ENCODE assay signal across 1 cellular context in genomic region chr12:8819676-8819980, GRCh38.
TF ChIP-seq lines count a peak whose summit lies in the region.

No MANE protein-coding gene starts in this region.

TF ChIP-seq in SK-N-SH, 30 proteins besides CTCF, POLR2A, EP300 and RAD21 (continued from another document):
- TF ChIP-seq PBX3 (IDR thresholded peaks at IDR 0.05): no peak
- TF ChIP-seq FOXJ3 (CRISPR knock-in tag; IDR thresholded peaks at IDR 0.05): no peak
- no peak for TF ChIP-seq NRF1 (IDR thresholded peaks at IDR 0.05; ENCODE audit: low read depth, low read length)
- TF ChIP-seq TAF1 (IDR thresholded peaks at IDR 0.05; ENCODE audit: borderline replicate concordance, low read depth, low read length): no peak
- no peak for TF ChIP-seq ELF1 (IDR thresholded peaks at IDR 0.05)
- TF ChIP-seq RCOR1 (IDR thresholded peaks at IDR 0.05; ENCODE audit: low read length): no peak
- TF ChIP-seq SIN3A (IDR thresholded peaks at IDR 0.05; ENCODE audit: borderline replicate concordance, low read depth, low read length): no peak
- TF ChIP-seq, protein P1, sequence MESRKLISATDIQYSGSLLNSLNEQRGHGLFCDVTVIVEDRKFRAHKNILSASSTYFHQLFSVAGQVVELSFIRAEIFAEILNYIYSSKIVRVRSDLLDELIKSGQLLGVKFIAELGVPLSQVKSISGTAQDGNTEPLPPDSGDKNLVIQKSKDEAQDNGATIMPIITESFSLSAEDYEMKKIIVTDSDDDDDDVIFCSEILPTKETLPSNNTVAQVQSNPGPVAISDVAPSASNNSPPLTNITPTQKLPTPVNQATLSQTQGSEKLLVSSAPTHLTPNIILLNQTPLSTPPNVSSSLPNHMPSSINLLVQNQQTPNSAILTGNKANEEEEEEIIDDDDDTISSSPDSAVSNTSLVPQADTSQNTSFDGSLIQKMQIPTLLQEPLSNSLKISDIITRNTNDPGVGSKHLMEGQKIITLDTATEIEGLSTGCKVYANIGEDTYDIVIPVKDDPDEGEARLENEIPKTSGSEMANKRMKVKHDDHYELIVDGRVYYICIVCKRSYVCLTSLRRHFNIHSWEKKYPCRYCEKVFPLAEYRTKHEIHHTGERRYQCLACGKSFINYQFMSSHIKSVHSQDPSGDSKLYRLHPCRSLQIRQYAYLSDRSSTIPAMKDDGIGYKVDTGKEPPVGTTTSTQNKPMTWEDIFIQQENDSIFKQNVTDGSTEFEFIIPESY (IDR thresholded peaks at IDR 0.05; ENCODE audit: borderline replicate concordance, low read depth): no peak
- no peak for TF ChIP-seq SMC3 (IDR thresholded peaks at IDR 0.05; ENCODE audit: low read depth, low read length)
- TF ChIP-seq TEAD4 (IDR thresholded peaks at IDR 0.05; ENCODE audit: borderline replicate concordance, insufficient read depth): no peak
- TF ChIP-seq, protein P2, sequence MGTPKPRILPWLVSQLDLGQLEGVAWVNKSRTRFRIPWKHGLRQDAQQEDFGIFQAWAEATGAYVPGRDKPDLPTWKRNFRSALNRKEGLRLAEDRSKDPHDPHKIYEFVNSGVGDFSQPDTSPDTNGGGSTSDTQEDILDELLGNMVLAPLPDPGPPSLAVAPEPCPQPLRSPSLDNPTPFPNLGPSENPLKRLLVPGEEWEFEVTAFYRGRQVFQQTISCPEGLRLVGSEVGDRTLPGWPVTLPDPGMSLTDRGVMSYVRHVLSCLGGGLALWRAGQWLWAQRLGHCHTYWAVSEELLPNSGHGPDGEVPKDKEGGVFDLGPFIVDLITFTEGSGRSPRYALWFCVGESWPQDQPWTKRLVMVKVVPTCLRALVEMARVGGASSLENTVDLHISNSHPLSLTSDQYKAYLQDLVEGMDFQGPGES (IDR thresholded peaks at IDR 0.05; ENCODE audit: low read depth, low read length): no peak
- no peak for TF ChIP-seq FOSL2 (IDR thresholded peaks at IDR 0.05; ENCODE audit: borderline replicate concordance, low read depth)
- TF ChIP-seq GABPA (IDR thresholded peaks at IDR 0.05; ENCODE audit: low read depth): no peak
- no peak for TF ChIP-seq MAX (IDR thresholded peaks at IDR 0.05; ENCODE audit: low read depth)
- TF ChIP-seq NFIC (IDR thresholded peaks at IDR 0.05; ENCODE audit: borderline replicate concordance): no peak
